9 cellular contexts compared by ENCODE assay signal in the genomic region with DNA sequence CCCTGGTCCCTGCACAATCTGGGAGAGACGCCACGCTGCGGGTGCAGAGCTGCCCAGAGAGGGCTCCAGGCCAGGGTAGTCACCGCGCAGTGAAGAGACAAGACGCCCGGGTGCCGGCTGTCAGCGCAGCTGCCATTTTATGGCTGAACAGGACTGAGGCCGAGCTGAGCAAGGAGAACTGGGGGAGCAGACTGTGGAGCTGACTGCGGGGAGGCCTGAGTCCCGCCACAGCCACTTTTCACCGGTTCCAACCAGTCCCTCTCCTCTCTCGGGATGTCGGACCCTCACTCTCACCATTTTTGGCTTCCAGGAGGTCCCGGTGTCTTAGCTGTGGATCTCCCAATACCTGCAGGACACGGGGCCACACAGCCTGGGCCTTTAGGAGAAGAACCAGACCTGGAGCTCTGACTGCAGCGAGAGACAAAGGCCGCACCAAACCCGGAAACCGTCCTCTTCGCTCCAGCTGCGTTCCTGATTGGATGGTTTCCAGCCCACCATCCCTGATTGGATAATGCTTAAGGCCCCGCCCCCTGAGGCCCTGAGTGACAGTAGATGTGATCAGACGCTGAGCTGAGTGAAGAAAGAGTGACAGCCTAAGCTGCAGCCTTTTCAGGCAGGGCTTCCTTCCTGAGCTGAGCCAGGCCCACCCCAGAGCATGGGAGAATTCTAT. TPM values are rescaled to one million over a fixed set of nuclear protein-coding genes. Genes with fewer than 3 reads are reported as not detected.
DNase-seq lines count a peak whose midpoint lies in the region; TF ChIP-seq lines count a peak whose summit lies in the region.
"Had no signal": no experiment of that assay in that cellular context is flagged by ENCODE, and none has a peak within 500 bp of the region (broad histone marks: within the 10 kb centered on the region; RNA-seq: fewer than 3 reads in every experiment).

A gene (minus strand): TSS at position 422 of the 670 bp plus-strand sequence. CDS start 125 bp downstream, at position 297.

- H3K9me3 ChIP-seq in A673 (ENCODE audit: low read depth, low read length, poor library complexity, severe bottlenecking): peaks cover 9% of the 10 kb centered on the region
- no peaks in the 10 kb centered on the region for H3K9me3 ChIP-seq in prostate gland
- H3K9me3 ChIP-seq in transverse colon: no peaks in the 10 kb centered on the region

- POLR2A ChIA-PET in A673 (lab: Charles Lee; ENCODE audit: low non-redundant PET): no interaction called here

- H3K27ac ChIP-seq in A673 (ENCODE audit: low read depth, low read length, poor library complexity, severe bottlenecking) (no peak within 1 kb of the TSS), prostate gland (peak within 1 kb of the TSS; percentile 71 to 84), transverse colon (peak within 1 kb of the TSS; percentile 81 to 88 (median 82))

- H3K36me3 ChIP-seq in A673 (ENCODE audit: insufficient read depth, low read length, poor library complexity, severe bottlenecking): no peaks in the 10 kb centered on the region
- no peaks in the 10 kb centered on the region for H3K36me3 ChIP-seq in prostate gland
- no peaks in the 10 kb centered on the region for H3K36me3 ChIP-seq in transverse colon

- H3K4me3 ChIP-seq in A673 (ENCODE audit: low read depth, low read length, poor library complexity, severe bottlenecking) (peak within 1 kb of the TSS; percentile 35), astrocyte of the cerebellum (ENCODE audit: low read depth, low read length) (peak within 1 kb of the TSS; percentile 63), prostate gland (peak within 1 kb of the TSS; percentile 42 to 62), transverse colon (peak within 1 kb of the TSS; percentile 39 to 74 (median 52))

- CTCF ChIA-PET in A673 (lab: Charles Lee): no interaction called here

- peak; percentile 62 for DNase-seq in A673 (ENCODE audit: low spot score)
- peak; percentile 26 for DNase-seq in GM19240 (ENCODE audit: insufficient read length, low spot score)
- DNase-seq in HT1080 (ENCODE audit: low read depth): peak; percentile 32
- DNase-seq in T-helper 22 cell (ENCODE audit: low read depth): peak; percentile 82
- peak; percentile 92 for DNase-seq in astrocyte of the cerebellum (ENCODE audit: low read depth)
- DNase-seq in hepatic stellate cell (ENCODE audit: low spot score): peak; percentile 92
- DNase-seq in prostate gland (ENCODE audit: low spot score): peak; percentile 98
- DNase-seq in transverse colon: peak; percentile 88
- DNase-seq: DND-41 had no signal

- intact Hi-C loops in A673 (cut with micrococcal nuclease; ENCODE audit: unreplicated experiment) (no loop called here), prostate gland (cut with DNase I) (loop anchor here (10.0 kb wide), 2 partner anchors 96 to 114 kb away; a partner anchor contains a TSS), transverse colon (cut with DNase I; ENCODE audit: low total_unique reads) (no loop called here)

- TF ChIP-seq EP300 in transverse colon (IDR thresholded peaks at IDR 0.05; ENCODE audit: low read depth): no peak

- TF ChIP-seq CTCF in A673 (conservative IDR thresholded peaks at IDR 0.05; ENCODE audit: low read depth, low read length) (no peak), astrocyte of the cerebellum (IDR thresholded peaks at IDR 0.05; ENCODE audit: low read depth, low read length, missing control alignments) (no peak), prostate gland (IDR thresholded peaks at IDR 0.05) (no peak), transverse colon (IDR thresholded peaks at IDR 0.05) (no peak)

- BruUV-seq in A673 (replicated peaks; lab: Mats Ljungman, UMichigan): no TSS peak

- WGBS in prostate gland: under 1% methylated on average over 18 of the region's 25 CpGs
- WGBS in transverse colon (ENCODE audit: low coverage in 1 of 2), 2 donors: 30% methylated on average over 25 of the region's 25 CpGs; no CpG with 5 or more reads in 1 of the 2 donors

- in situ Hi-C loops in astrocyte of the cerebellum (cut with HindIII; ENCODE audit: low sequenced_read_pairs): no loop called here
- in situ Hi-C loops in transverse colon (cut with MboI; ENCODE audit: low pct_ligation_motif_present in 1 of 4, low pct_unique_long_range_greater_than_20kb in 1 of 4, low sequenced_read_pairs in 3 of 4): no loop called here

- no peaks in the 10 kb centered on the region for H3K4me1 ChIP-seq in A673 (ENCODE audit: insufficient read depth, low read length, poor library complexity, severe bottlenecking)
- no peaks in the 10 kb centered on the region for H3K4me1 ChIP-seq in prostate gland (replicated peaks)
- H3K4me1 ChIP-seq in transverse colon: peaks cover 0 to 13% (median 2%) of the 10 kb centered on the region in 4 donors

- H3K27me3 ChIP-seq in A673 (replicated peaks; ENCODE audit: insufficient read depth, low read depth, low read length, poor library complexity): no peaks in the 10 kb centered on the region
- no peaks in the 10 kb centered on the region for H3K27me3 ChIP-seq in prostate gland (replicated peaks; ENCODE audit: insufficient read depth)
- no peaks in the 10 kb centered on the region for H3K27me3 ChIP-seq in transverse colon

- TF ChIP-seq POLR2A in prostate gland (IDR thresholded peaks at IDR 0.05): peak; percentile 60
- TF ChIP-seq POLR2A in transverse colon (IDR thresholded peaks at IDR 0.05): peak; percentile 59

RNA-seq across cellular contexts. Expression of the gene that starts here (rescaled TPM):
- total RNA-seq in A673 (2021) (1.4 and 2.2 TPM in 2 replicates), prostate gland (10 to 100 TPM; 18.5 to 21.5 TPM), transverse colon (1 to 10 TPM in 3 of 4 donors, not detected in 1; 1.2 to 7.1 (median 4.1) TPM)
- total RNA-seq in HT1080 (2014; rRNA removed; shearing (Covaris generic)): not detected in 2 replicates
- polyA plus RNA-seq in HT1080 (2015; cell fraction: cytosol; rRNA removed): 0.36 and 0.77 TPM in 2 replicates
- 0.54 and 0.67 TPM in 2 replicates for polyA plus RNA-seq in HT1080 (2015; cell fraction: nucleus; rRNA removed)

Comparison
In these comparisons a context has a peak if more than half of its experiments do, and no peak if none do; other contexts are left out.
1. Peak in DNase-seq in HT1080; RNA of the gene not detected or under 1 TPM.
2. DNase-seq: peak in every context shown above with its lines; median percentile 98 in prostate gland; 92 in astrocyte of the cerebellum; 92 in hepatic stellate cell; 88 in transverse colon; 82 in T-helper 22 cell; 62 in A673; 32 in HT1080; 26 in GM19240.